8 cellular contexts compared by ENCODE assay signal in the genomic region with DNA sequence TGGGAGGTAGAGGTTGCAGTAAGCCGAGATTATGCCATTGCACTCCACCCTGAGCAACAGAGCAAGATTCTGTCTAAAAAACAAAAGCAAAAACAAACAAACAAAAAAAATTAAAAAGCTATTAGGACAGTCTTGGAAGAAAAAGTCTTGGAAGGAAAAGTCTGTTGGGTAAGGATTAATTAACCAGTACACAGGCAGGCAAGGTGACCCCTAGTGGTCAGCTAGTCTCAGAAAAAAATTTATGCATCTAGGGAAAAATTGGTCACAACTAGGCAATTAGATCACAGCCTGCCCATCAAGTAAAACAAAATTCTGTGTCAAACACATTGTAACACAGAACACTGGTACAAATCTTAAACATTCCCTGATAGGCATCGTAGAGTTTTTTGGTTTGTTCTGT. TPM values are rescaled to one million over a fixed set of nuclear protein-coding genes. Genes with fewer than 3 reads are reported as not detected.
DNase-seq lines count a peak whose midpoint lies in the region; ATAC-seq, FAIRE-seq and TF ChIP-seq lines count a peak whose summit lies in the region.

No MANE protein-coding gene starts in this region.

- H3K4me1 ChIP-seq in small intestine (ENCODE audit: control insufficient read depth in 2 of 2, insufficient read depth in 1 of 2, low read depth in 1 of 2, low read length in 1 of 2), result no peaks in the 10 kb centered on the region

- no peaks in the 10 kb centered on the region for H3K36me3 ChIP-seq in small intestine (ENCODE audit: control insufficient read depth in 2 of 2, insufficient read depth in 2 of 2, low read length in 2 of 2)

- WGBS in small intestine, 3 donors, result 55 to 84% (median 73%) methylated on average over 2 of the region's 2 CpGs

- in situ Hi-C loops in SK-MEL-5 (cut with HindIII; ENCODE audit: low pct_unique_long_range_greater_than_20kb, low sequenced_read_pairs), result no loop called here

- POLR2A ChIA-PET in CD4-positive, alpha-beta T cell (lab: Charles Lee), result no interaction called here
- POLR2A ChIA-PET in T-cell (lab: Charles Lee), result no interaction called here

- no peaks in the 10 kb centered on the region for H3K4me1 Mint-ChIP-seq in CD4-positive, alpha-beta T cell (ENCODE audit: low read depth)
- H3K4me1 Mint-ChIP-seq in T-cell, result no peaks in the 10 kb centered on the region

- H3K27me3 Mint-ChIP-seq in CD4-positive, alpha-beta T cell, result peaks cover 27% of the 10 kb centered on the region
- H3K27me3 Mint-ChIP-seq in T-cell, result peaks cover 6 to 19% of the 10 kb centered on the region in 2 donors

- intact Hi-C loops in CD4-positive, alpha-beta T cell (cut with DNase I, micrococcal nuclease), result loop anchor here in 1 of 2 experiments (5.0 kb wide), 1 partner anchor 115 kb away; a partner anchor contains a TSS

- no peak overlapping the region for H3K27ac ChIP-seq in CD4-positive, alpha-beta T cell (ENCODE audit: low read depth, low read length)
- H3K27ac ChIP-seq in small intestine (ENCODE audit: low read depth in 1 of 2, low read length in 1 of 2), result no peak overlapping the region

- no peaks in the 10 kb centered on the region for H3K36me3 Mint-ChIP-seq in CD4-positive, alpha-beta T cell (ENCODE audit: low read depth)
- H3K36me3 Mint-ChIP-seq in T-cell, result no peaks in the 10 kb centered on the region

- TF ChIP-seq CTCF in CD4-positive, alpha-beta T cell (IDR thresholded peaks at IDR 0.05), result peak; percentile 74
- TF ChIP-seq CTCF in fibroblast of mammary gland (conservative IDR thresholded peaks at IDR 0.05; ENCODE audit: control insufficient read depth, insufficient read depth, low read depth, low read length), result peak; percentile 63

- CTCF ChIA-PET in CD4-positive, alpha-beta T cell (lab: Charles Lee), result interaction anchor here (0.6 to 1.6 kb wide), 3 partner anchors 51 to 220 kb away, joined by 3 to 4 read pairs (median 4); no protein-coding TSS in a partner anchor
- CTCF ChIA-PET in T-cell (lab: Charles Lee), result no interaction called here

- ATAC-seq in CD4-positive, alpha-beta T cell (ENCODE audit: poor library complexity), result no peak
- no peak for ATAC-seq in T-cell (replicated peaks in 1 of 4)

- no peaks in the 10 kb centered on the region for H3K9me3 ChIP-seq in CD4-positive, alpha-beta T cell (ENCODE audit: control insufficient read depth, low read length)
- no peaks in the 10 kb centered on the region for H3K9me3 ChIP-seq in small intestine (ENCODE audit: control insufficient read depth, low read depth)

- TF ChIP-seq POLR2A in H54 (IDR thresholded peaks at IDR 0.05; ENCODE audit: low read depth, low read length), result no peak

- peaks cover 4% of the 10 kb centered on the region for H3K9me3 Mint-ChIP-seq in CD4-positive, alpha-beta T cell
- H3K9me3 Mint-ChIP-seq in T-cell, result peaks cover 4 to 5% (median 5%) of the 10 kb centered on the region in 3 donors

- peaks cover 7% of the 10 kb centered on the region for H3K27me3 ChIP-seq in CD4-positive, alpha-beta T cell (ENCODE audit: control insufficient read depth, insufficient read depth, low read length)
- H3K27me3 ChIP-seq in small intestine (ENCODE audit: control insufficient read depth in 2 of 2, insufficient read depth in 2 of 2, low read length in 2 of 2), result no peaks in the 10 kb centered on the region

- no peak overlapping the region for H3K27ac Mint-ChIP-seq in CD4-positive, alpha-beta T cell
- H3K27ac Mint-ChIP-seq in T-cell, result no peak overlapping the region

- FAIRE-seq in H54 (lab: Jason Lieb, UNC) (peak; percentile 72), small intestine (lab: Jason Lieb, UNC) (no peak)

- no peak for DNase-seq in CD4-positive, alpha-beta T cell
- DNase-seq in H54 (ENCODE audit: insufficient read length, low spot score), result no peak
- DNase-seq in SK-MEL-5 (ENCODE audit: low read depth, low spot score), result peak; percentile 65
- DNase-seq in fibroblast of mammary gland (ENCODE audit: low read depth), result peak; percentile 62
- DNase-seq in small intestine, result peak; percentile 34
- DNase-seq in T-cell, result no peak
- no peak for DNase-seq in putamen (ENCODE audit: low spot score)
- no peak for DNase-seq in activated naive CD4-positive, alpha-beta T cell treated with Interleukin-2 at 50 U/mL for 16 hours

- no peak overlapping the region for H3K4me3 Mint-ChIP-seq in CD4-positive, alpha-beta T cell
- H3K4me3 Mint-ChIP-seq in T-cell, result no peak overlapping the region

- H3K4me3 ChIP-seq in fibroblast of mammary gland (ENCODE audit: control insufficient read depth, low read depth, low read length) (no peak overlapping the region), small intestine (ENCODE audit: low read depth in 1 of 2, low read length in 2 of 2) (no peak overlapping the region)

RNA-seq across cellular contexts. Expression of a gene that starts 6.7 kb away (rescaled TPM):
- under 1 TPM in 1 of 2 experiments, not detected in 1; 0.61 TPM for total RNA-seq in CD4-positive, alpha-beta T cell
- total RNA-seq in SK-MEL-5 (2014; rRNA removed; shearing (Covaris generic)), result 0.45 and 4.8 TPM in 2 replicates
- polyA plus RNA-seq in SK-MEL-5 (2015; cell fraction: cytosol; rRNA removed), result 2.6 and 13.2 TPM in 2 replicates
- polyA plus RNA-seq in SK-MEL-5 (2015; cell fraction: nucleus; rRNA removed), result 1.0 and 6.5 TPM in 2 replicates
- under 1 TPM in 1 of 3 donors, not detected in 2; 0.48 TPM for polyA plus RNA-seq in small intestine
- 1 to 10 TPM in 3 of 5 donors, under 1 TPM in 1, not detected in 1; 0.76 to 2.6 (median 1.9) TPM for total RNA-seq in T-cell

RNA-seq across cellular contexts. Expression of a gene that starts 43.6 kb away (rescaled TPM):
- 10 to 100 TPM; 30.5 to 30.6 TPM for total RNA-seq in CD4-positive, alpha-beta T cell
- 29.7 and 34.5 TPM in 2 replicates for total RNA-seq in SK-MEL-5 (2014; rRNA removed; shearing (Covaris generic))
- polyA plus RNA-seq in SK-MEL-5 (2015; cell fraction: cytosol; rRNA removed), result 48.4 and 61.2 TPM in 2 replicates
- 104 and 105 TPM in 2 replicates for polyA plus RNA-seq in SK-MEL-5 (2015; cell fraction: nucleus; rRNA removed)
- polyA plus RNA-seq in small intestine, result 10 to 100 TPM in 2 of 3 donors, 1 to 10 TPM in 1; 8.5 to 19.6 (median 10.3) TPM
- total RNA-seq in T-cell, result 10 to 100 TPM; 35.1 to 57.6 (median 47.1) TPM

Comparison
In these comparisons a context has a peak if more than half of its experiments do, and no peak if none do; other contexts are left out.
1. DNase-seq: peak in SK-MEL-5 (single experiment), fibroblast of mammary gland (single experiment) and small intestine (single experiment); none in CD4-positive, alpha-beta T cell (0 of 10), H54 (single experiment), T-cell (0 of 34), putamen (single experiment) and activated naive CD4-positive, alpha-beta T cell treated with Interleukin-2 at 50 U/mL for 16 hours (single experiment).